In the genomic region with DNA sequence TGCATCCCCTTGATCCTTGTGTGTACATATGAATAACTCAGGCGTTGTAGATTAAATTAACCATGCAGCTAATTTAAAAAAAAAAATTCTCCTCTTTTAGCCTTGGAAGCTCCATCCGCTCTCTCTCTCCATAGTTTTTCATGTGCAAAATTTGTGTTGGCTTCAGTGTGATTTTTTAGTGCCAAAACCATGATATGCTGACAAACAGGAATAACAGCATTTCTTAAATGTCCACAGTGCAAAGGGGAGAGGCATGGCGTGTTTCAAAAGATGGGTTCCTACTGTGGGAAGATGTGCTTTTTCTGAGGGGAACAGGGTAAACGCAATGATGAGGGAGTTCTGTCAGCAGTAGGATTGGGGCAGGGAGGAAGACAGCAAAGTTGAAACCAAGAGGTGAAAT, we compare ENCODE assay signal across 18 cellular contexts.
DNase-seq lines count a peak whose midpoint lies in the region; ATAC-seq and TF ChIP-seq lines count a peak whose summit lies in the region.
"Had no signal": no experiment of that assay in that cellular context is flagged by ENCODE, and none has a peak within 500 bp of the region (broad histone marks: within the 10 kb centered on the region; RNA-seq: fewer than 3 reads in every experiment).

No MANE protein-coding gene starts in this region.

- H3K4me3 ChIP-seq in body of pancreas = no peak overlapping the region

- no peak overlapping the region for H3K27ac ChIP-seq in body of pancreas
- H3K27ac ChIP-seq: KMS-11, RWPE1 had no signal

- H3K4me1 ChIP-seq in body of pancreas = peaks cover 14% of the 10 kb centered on the region

- 15 to 19% methylated on average over 4 of the region's 4 CpGs for WGBS in body of pancreas, 2 donors

- DNase-seq in NCI-H1694 treated with DMSO at 0.1 percent for 48 hours (lab: John Stamatoyannopoulos, UW) (peak; percentile 69), body of pancreas (peak in 2 of 4 donors; percentile 6 to 11), left lobe of liver (ENCODE audit: low spot score) (no peak), inferior parietal cortex (ENCODE audit: extremely low spot score) (no peak)
- no peak for DNase-seq in activated naive CD8-positive, alpha-beta T cell treated with anti-CD3 and anti-CD28 coated beads, Interleukin-2, amount 50 U/mL, for 24 hours
- DNase-seq: ACHN; C1 segment of cervical spinal cord; CD8-positive, alpha-beta memory T cell; DMS79; H9; NCI-H1417 treated with DMSO at 0.1 percent for 48 hours; NCI-H2029; NCI-H510A treated with DMSO at 0.1 percent for 48 hours; NCI-H82 had no signal

- no peak overlapping the region for H3K27ac Mint-ChIP-seq in activated naive CD8-positive, alpha-beta T cell treated with anti-CD3 and anti-CD28 coated beads, Interleukin-2, amount 50 U/mL, for 24 hours
- H3K27ac Mint-ChIP-seq: CD8-positive, alpha-beta memory T cell; H9 had no signal

- peaks cover 11% of the 10 kb centered on the region for H3K27me3 Mint-ChIP-seq in activated naive CD8-positive, alpha-beta T cell treated with anti-CD3 and anti-CD28 coated beads, Interleukin-2, amount 50 U/mL, for 24 hours

- no peak for TF ChIP-seq POLR2A in body of pancreas (IDR thresholded peaks at IDR 0.05)

- ATAC-seq in body of pancreas = peak; percentile 43
- peak; percentile 32 for ATAC-seq in left lobe of liver
- ATAC-seq in activated naive CD8-positive, alpha-beta T cell treated with anti-CD3 and anti-CD28 coated beads, Interleukin-2, amount 50 U/mL, for 24 hours = no peak
- no peak for ATAC-seq in GM19397 (IDR thresholded peaks at IDR 0.05; ENCODE audit: unreplicated experiment)
- ATAC-seq in HG02610 (IDR thresholded peaks at IDR 0.05; ENCODE audit: unreplicated experiment) = no peak

- no peaks in the 10 kb centered on the region for H3K36me3 ChIP-seq in body of pancreas (replicated peaks in 1 of 2; ENCODE audit: insufficient read depth in 1 of 2, low read depth in 2 of 2)

- no peak for TF ChIP-seq CTCF in body of pancreas (IDR thresholded peaks at IDR 0.05)

- no peaks in the 10 kb centered on the region for H3K36me3 Mint-ChIP-seq in activated naive CD8-positive, alpha-beta T cell treated with anti-CD3 and anti-CD28 coated beads, Interleukin-2, amount 50 U/mL, for 24 hours (ENCODE audit: low read depth)
- H3K36me3 Mint-ChIP-seq: CD8-positive, alpha-beta memory T cell had no signal

- no peak overlapping the region for H3K4me3 Mint-ChIP-seq in activated naive CD8-positive, alpha-beta T cell treated with anti-CD3 and anti-CD28 coated beads, Interleukin-2, amount 50 U/mL, for 24 hours
- H3K4me3 Mint-ChIP-seq: CD8-positive, alpha-beta memory T cell; H9 had no signal

- H3K4me1 Mint-ChIP-seq in activated naive CD8-positive, alpha-beta T cell treated with anti-CD3 and anti-CD28 coated beads, Interleukin-2, amount 50 U/mL, for 24 hours = peaks cover 11% of the 10 kb centered on the region

- H3K9me3 Mint-ChIP-seq in activated naive CD8-positive, alpha-beta T cell treated with anti-CD3 and anti-CD28 coated beads, Interleukin-2, amount 50 U/mL, for 24 hours = no peaks in the 10 kb centered on the region
- H3K9me3 Mint-ChIP-seq: CD8-positive, alpha-beta memory T cell; H9 had no signal

- intact Hi-C loops in body of pancreas (cut with DNase I) = no loop called here

- no peaks in the 10 kb centered on the region for H3K9me3 ChIP-seq in body of pancreas

- no peaks in the 10 kb centered on the region for H3K27me3 ChIP-seq in body of pancreas

Comparison
In these comparisons a context has a peak if more than half of its experiments do, and no peak if none do; other contexts are left out.
1. ATAC-seq: peak in body of pancreas (single experiment) and left lobe of liver (single experiment); none in activated naive CD8-positive, alpha-beta T cell treated with anti-CD3 and anti-CD28 coated beads, Interleukin-2, amount 50 U/mL, for 24 hours (single experiment), GM19397 (single experiment) and HG02610 (single experiment).